ENCODE assay signal across 8 cellular contexts in the genomic region with DNA sequence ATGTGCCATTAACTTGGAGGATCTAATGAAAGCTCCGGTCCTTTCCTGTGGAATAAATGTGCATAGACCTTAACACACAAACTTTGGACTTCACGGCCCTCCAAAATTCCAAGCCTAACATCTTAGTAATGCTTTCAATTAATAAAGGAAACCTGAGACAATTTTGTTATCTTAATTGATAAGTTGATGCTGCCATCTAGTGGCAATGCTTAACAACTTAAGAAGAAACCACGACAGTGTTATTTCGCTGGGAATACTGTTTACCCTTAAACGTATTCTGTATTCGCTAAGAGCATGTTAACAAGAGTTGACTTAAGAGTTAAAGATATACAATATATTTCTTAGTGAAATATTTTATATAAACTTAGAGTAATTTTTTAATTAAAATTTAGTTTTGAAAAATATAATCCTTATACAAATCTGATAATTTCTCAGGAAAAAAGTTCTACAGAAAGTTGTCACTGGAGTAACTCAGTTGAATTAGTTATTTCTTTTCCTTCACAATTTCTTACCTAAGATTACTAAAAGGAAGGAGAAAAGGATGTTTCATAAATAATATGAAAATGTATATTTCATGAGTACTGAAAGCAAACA. TPM values are rescaled to one million over a fixed set of nuclear protein-coding genes. Genes with fewer than 3 reads are reported as not detected.
DNase-seq lines count a peak whose midpoint lies in the region; ATAC-seq, FAIRE-seq and TF ChIP-seq lines count a peak whose summit lies in the region.

No MANE protein-coding gene starts in this region.

- H3K9me3 ChIP-seq in CD4-positive, alpha-beta memory T cell (ENCODE audit: control insufficient read depth in 1 of 2, low read length in 2 of 2) = no peaks in the 10 kb centered on the region
- peaks cover 0 to 3% (median 0%) of the 10 kb centered on the region in 4 donors for H3K9me3 ChIP-seq in liver (ENCODE audit: control insufficient read depth in 4 of 4, low read length in 3 of 4)

- H3K9me3 Mint-ChIP-seq in CD4-positive, alpha-beta memory T cell = no peaks in the 10 kb centered on the region
- H3K9me3 Mint-ChIP-seq in activated CD4-positive, alpha-beta memory T cell treated with anti-CD3 and anti-CD28 coated beads for 36 hours = no peaks in the 10 kb centered on the region

- H3K4me3 Mint-ChIP-seq in CD4-positive, alpha-beta memory T cell = peak overlapping the region in 7 of 8 donors; percentile 9 to 69 (median 53)
- no peak overlapping the region for H3K4me3 Mint-ChIP-seq in activated CD4-positive, alpha-beta memory T cell treated with anti-CD3 and anti-CD28 coated beads for 36 hours

- no peaks in the 10 kb centered on the region for H3K4me1 ChIP-seq in CD4-positive, alpha-beta memory T cell (ENCODE audit: insufficient read depth, low read length)
- no peaks in the 10 kb centered on the region for H3K4me1 ChIP-seq in liver (ENCODE audit: control insufficient read depth in 4 of 4, insufficient read depth in 4 of 4, low read length in 3 of 4)

- H3K36me3 Mint-ChIP-seq in CD4-positive, alpha-beta memory T cell = no peaks in the 10 kb centered on the region
- no peaks in the 10 kb centered on the region for H3K36me3 Mint-ChIP-seq in activated CD4-positive, alpha-beta memory T cell treated with anti-CD3 and anti-CD28 coated beads for 36 hours

- no peak overlapping the region for H3K27ac ChIP-seq in CD4-positive, alpha-beta memory T cell (ENCODE audit: low read depth, low read length)
- no peak overlapping the region for H3K27ac ChIP-seq in liver (ENCODE audit: low read depth in 1 of 2, low read length in 2 of 2)

- H3K27me3 ChIP-seq in CD4-positive, alpha-beta memory T cell (ENCODE audit: insufficient read depth, low read length) = no peaks in the 10 kb centered on the region
- no peaks in the 10 kb centered on the region for H3K27me3 ChIP-seq in liver (ENCODE audit: control insufficient read depth in 4 of 4, insufficient read depth in 4 of 4, low read length in 3 of 4)

- CTCF ChIA-PET in CD4-positive, alpha-beta memory T cell (lab: Charles Lee; ENCODE audit: partially characterized antibody) = interaction anchor here (1.0 kb wide), 2 partner anchors 11 to 61 kb away, joined by 3 read pairs; no protein-coding TSS in a partner anchor
- CTCF ChIA-PET in activated CD4-positive, alpha-beta memory T cell treated with anti-CD3 and anti-CD28 coated beads for 36 hours (lab: Charles Lee) = interaction anchor here (1.2 to 1.7 kb wide), 3 partner anchors 10 to 466 kb away, joined by 3 to 10 read pairs (median 6); no protein-coding TSS in a partner anchor

- DNase-seq in CD4-positive, alpha-beta memory T cell = peak in 4 of 5 donors; percentile 1 to 6 (median 2)
- DNase-seq in H54 (ENCODE audit: insufficient read length, low spot score) = peak; percentile 8
- DNase-seq in NCI-H226 = peak; percentile 7
- peak; percentile 51 to 81 for DNase-seq in T47D (ENCODE audit: low read depth in 1 of 2, low spot score in 1 of 2)
- DNase-seq in activated CD4-positive, alpha-beta memory T cell treated with anti-CD3 and anti-CD28 coated beads for 36 hours = no peak
- DNase-seq in GM19238 (ENCODE audit: insufficient read length, low spot score) = no peak
- no peak for DNase-seq in left cardiac atrium

- no peaks in the 10 kb centered on the region for H3K36me3 ChIP-seq in CD4-positive, alpha-beta memory T cell (ENCODE audit: insufficient read depth, low read length)
- no peaks in the 10 kb centered on the region for H3K36me3 ChIP-seq in liver (ENCODE audit: control insufficient read depth in 4 of 4, insufficient read depth in 3 of 4, low read depth in 1 of 4, low read length in 3 of 4)

- ATAC-seq in left cardiac atrium = no peak

- no peak overlapping the region for H3K27ac Mint-ChIP-seq in CD4-positive, alpha-beta memory T cell
- H3K27ac Mint-ChIP-seq in activated CD4-positive, alpha-beta memory T cell treated with anti-CD3 and anti-CD28 coated beads for 36 hours = no peak overlapping the region

- POLR2A ChIA-PET in CD4-positive, alpha-beta memory T cell (lab: Charles Lee; ENCODE audit: partially characterized antibody) = no interaction called here
- POLR2A ChIA-PET in activated CD4-positive, alpha-beta memory T cell treated with anti-CD3 and anti-CD28 coated beads for 36 hours (lab: Charles Lee) = no interaction called here

- TF ChIP-seq RAD21 in liver (IDR thresholded peaks at IDR 0.05) = peak; percentile 78 to 79

- H3K27me3 Mint-ChIP-seq in CD4-positive, alpha-beta memory T cell = no peaks in the 10 kb centered on the region
- no peaks in the 10 kb centered on the region for H3K27me3 Mint-ChIP-seq in activated CD4-positive, alpha-beta memory T cell treated with anti-CD3 and anti-CD28 coated beads for 36 hours

- H3K9ac ChIP-seq in liver (ENCODE audit: low read depth in 1 of 2, low read length in 2 of 2) = no peak overlapping the region

- peak; percentile 60 for TF ChIP-seq CTCF in liver (IDR thresholded peaks at IDR 0.05; ENCODE audit: low read depth, low read length, missing input control)

- peaks cover 0 to 2% (median 0%) of the 10 kb centered on the region in 4 donors for H3K4me1 Mint-ChIP-seq in CD4-positive, alpha-beta memory T cell
- no peaks in the 10 kb centered on the region for H3K4me1 Mint-ChIP-seq in activated CD4-positive, alpha-beta memory T cell treated with anti-CD3 and anti-CD28 coated beads for 36 hours (ENCODE audit: low read depth)

- WGBS in liver = 5% methylated on average over 6 of the region's 6 CpGs

- peak; percentile 85 for FAIRE-seq in H54 (lab: Jason Lieb, UNC)

- in situ Hi-C loops in T47D (cut with HindIII; ENCODE audit: low pct_unique_long_range_greater_than_20kb, low sequenced_read_pairs) = no loop called here

- H3K4me3 ChIP-seq in CD4-positive, alpha-beta memory T cell (ENCODE audit: low read length in 2 of 2) = peak overlapping the region in 1 of 2 donors; percentile 41
- H3K4me3 ChIP-seq in liver (ENCODE audit: low read depth in 1 of 3, low read length in 3 of 3) = no peak overlapping the region

- intact Hi-C loops in CD4-positive, alpha-beta memory T cell (cut with micrococcal nuclease) = no loop called here
- intact Hi-C loops in activated CD4-positive, alpha-beta memory T cell treated with anti-CD3 and anti-CD28 coated beads for 36 hours (cut with micrococcal nuclease) = loop anchor here (1.0 kb wide), 1 partner anchor 159 kb away; no protein-coding TSS in a partner anchor
- intact Hi-C loops in left cardiac atrium (cut with DNase I) = loop anchor here in 1 of 2 donors (5.0 kb wide), 2 partner anchors 161 to 841 kb away; no protein-coding TSS in a partner anchor

- no peak for TF ChIP-seq POLR2A in H54 (IDR thresholded peaks at IDR 0.05; ENCODE audit: low read depth, low read length)

TF ChIP-seq in liver, 16 proteins besides CTCF, POLR2A, EP300 and RAD21 (continues in another document):
- TF ChIP-seq HNF4G (IDR thresholded peaks at IDR 0.05) = no peak
- TF ChIP-seq MAX (IDR thresholded peaks at IDR 0.05) = no peak
- TF ChIP-seq RXRA (IDR thresholded peaks at IDR 0.05) = no peak
- TF ChIP-seq, protein P1, sequence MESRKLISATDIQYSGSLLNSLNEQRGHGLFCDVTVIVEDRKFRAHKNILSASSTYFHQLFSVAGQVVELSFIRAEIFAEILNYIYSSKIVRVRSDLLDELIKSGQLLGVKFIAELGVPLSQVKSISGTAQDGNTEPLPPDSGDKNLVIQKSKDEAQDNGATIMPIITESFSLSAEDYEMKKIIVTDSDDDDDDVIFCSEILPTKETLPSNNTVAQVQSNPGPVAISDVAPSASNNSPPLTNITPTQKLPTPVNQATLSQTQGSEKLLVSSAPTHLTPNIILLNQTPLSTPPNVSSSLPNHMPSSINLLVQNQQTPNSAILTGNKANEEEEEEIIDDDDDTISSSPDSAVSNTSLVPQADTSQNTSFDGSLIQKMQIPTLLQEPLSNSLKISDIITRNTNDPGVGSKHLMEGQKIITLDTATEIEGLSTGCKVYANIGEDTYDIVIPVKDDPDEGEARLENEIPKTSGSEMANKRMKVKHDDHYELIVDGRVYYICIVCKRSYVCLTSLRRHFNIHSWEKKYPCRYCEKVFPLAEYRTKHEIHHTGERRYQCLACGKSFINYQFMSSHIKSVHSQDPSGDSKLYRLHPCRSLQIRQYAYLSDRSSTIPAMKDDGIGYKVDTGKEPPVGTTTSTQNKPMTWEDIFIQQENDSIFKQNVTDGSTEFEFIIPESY (IDR thresholded peaks at IDR 0.05) = no peak
- no peak for TF ChIP-seq TAF1 (conservative IDR thresholded peaks at IDR 0.05)
- no peak for TF ChIP-seq NR2F2 (IDR thresholded peaks at IDR 0.05)
- TF ChIP-seq SP1 (IDR thresholded peaks at IDR 0.05) = no peak
- TF ChIP-seq ATF3 (IDR thresholded peaks at IDR 0.05) = no peak

RNA-seq across cellular contexts. Expression of gene OR9G4, which starts 35.0 kb away (rescaled TPM):
- not detected for total RNA-seq in CD4-positive, alpha-beta memory T cell
- not detected for polyA plus RNA-seq in CD4-positive, alpha-beta memory T cell
- total RNA-seq in liver (not detected), left cardiac atrium (not detected)
- not detected for polyA plus RNA-seq in liver
- total RNA-seq in activated CD4-positive, alpha-beta memory T cell treated with anti-CD3 and anti-CD28 coated beads for 36 hours = not detected

Comparison
In these comparisons a context has a peak if more than half of its experiments do, and no peak if none do; other contexts are left out.
1. DNase-seq: peak in CD4-positive, alpha-beta memory T cell (4 of 5), H54 (single experiment), NCI-H226 (single experiment) and T47D (2 of 2); none in activated CD4-positive, alpha-beta memory T cell treated with anti-CD3 and anti-CD28 coated beads for 36 hours (single experiment), GM19238 (single experiment) and left cardiac atrium (single experiment).